Comparison of ENCODE assay signal across 14 cellular contexts in the genomic region with DNA sequence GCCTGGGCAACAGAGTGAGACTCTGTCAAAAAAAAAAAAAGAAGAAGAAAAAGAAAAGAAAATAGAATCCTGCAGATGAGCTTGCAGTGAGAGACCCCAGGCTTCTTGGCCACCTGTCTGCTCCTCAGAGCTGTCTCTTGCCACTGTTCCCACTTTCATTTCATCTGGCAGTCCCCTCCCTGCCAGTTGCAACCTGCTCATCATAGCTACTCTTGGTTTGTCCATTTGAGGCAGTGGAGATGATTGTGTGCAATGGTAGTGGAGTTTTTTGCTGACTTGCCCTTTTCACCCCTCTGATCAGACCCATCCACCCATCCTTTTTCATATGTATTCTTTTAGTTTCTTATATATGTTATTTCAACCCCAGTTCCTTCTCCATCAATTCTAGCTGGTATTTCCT. TPM values are rescaled to one million over a fixed set of nuclear protein-coding genes. Genes with fewer than 3 reads are reported as not detected.
DNase-seq lines count a peak whose midpoint lies in the region; ATAC-seq and TF ChIP-seq lines count a peak whose summit lies in the region.
"Had no signal": no experiment of that assay in that cellular context is flagged by ENCODE, and none has a peak within 500 bp of the region (broad histone marks: within the 10 kb centered on the region; RNA-seq: fewer than 3 reads in every experiment).

No MANE protein-coding gene starts in this region.

- H3K9me3 Mint-ChIP-seq in naive thymus-derived CD8-positive, alpha-beta T cell: peaks cover 0 to 31% (median 10%) of the 10 kb centered on the region in 9 donors

- peaks cover 1 to 11% (median 4%) of the 10 kb centered on the region in 5 donors for H3K27me3 Mint-ChIP-seq in naive thymus-derived CD8-positive, alpha-beta T cell

- peaks cover 0 to 22% (median 10%) of the 10 kb centered on the region in 3 donors for H3K36me3 Mint-ChIP-seq in naive thymus-derived CD8-positive, alpha-beta T cell

- intact Hi-C loops in uterus (cut with DNase I; ENCODE audit: low total_unique reads): no loop called here

- H3K27ac ChIP-seq in neutrophil: peak overlapping the region; percentile 41
- H3K27ac ChIP-seq in uterus: no peak overlapping the region
- H3K27ac ChIP-seq: colonic mucosa, gastrocnemius medialis, left lung, parathyroid adenoma had no signal

- ATAC-seq in GM19023 (IDR thresholded peaks at IDR 0.05; ENCODE audit: unreplicated experiment) (peak; percentile 46), GM21825 (IDR thresholded peaks at IDR 0.05; ENCODE audit: unreplicated experiment) (peak; percentile 47), HG03432 (IDR thresholded peaks at IDR 0.05; ENCODE audit: unreplicated experiment) (peak; percentile 64)
- ATAC-seq in naive thymus-derived CD8-positive, alpha-beta T cell: no peak
- ATAC-seq: gastrocnemius medialis, left lung had no signal

- H3K4me3 Mint-ChIP-seq in naive thymus-derived CD8-positive, alpha-beta T cell: no peak overlapping the region
- H3K4me3 Mint-ChIP-seq: activated naive CD4-positive, alpha-beta T cell treated with anti-CD3 and anti-CD28 coated beads for 36 hours had no signal

- no peak for TF ChIP-seq POLR2A in uterus (IDR thresholded peaks at IDR 0.05)

- DNase-seq in glomerular visceral epithelial cell (ENCODE audit: extremely low spot score): no peak
- no peak for DNase-seq in naive thymus-derived CD8-positive, alpha-beta T cell
- no peak for DNase-seq in uterus
- no peak for DNase-seq in central memory CD4-positive, alpha-beta T cell
- DNase-seq: activated naive CD4-positive, alpha-beta T cell treated with anti-CD3 and anti-CD28 coated beads for 36 hours; colonic mucosa; gastrocnemius medialis; left lung; stimulated activated CD4-positive, alpha-beta T cell treated with anti-CD3 and anti-CD28 coated beads, Interleukin-2, amount 100 ng/mL, for 24 hours had no signal

- no peaks in the 10 kb centered on the region for H3K9me3 ChIP-seq in neutrophil
- H3K9me3 ChIP-seq in uterus: no peaks in the 10 kb centered on the region
- H3K9me3 ChIP-seq: colonic mucosa, gastrocnemius medialis, left lung had no signal

- H3K4me1 ChIP-seq in neutrophil (ENCODE audit: control insufficient read depth in 1 of 2, insufficient read depth in 1 of 2, low read depth in 1 of 2, low read length in 1 of 2) (peaks cover 38 to 57% of the 10 kb centered on the region in 2 experiments), uterus (peaks cover 0 to 9% of the 10 kb centered on the region in 2 donors)
- H3K4me1 ChIP-seq: colonic mucosa had no signal

- TF ChIP-seq CTCF in neutrophil (IDR thresholded peaks at IDR 0.05) (no peak), uterus (IDR thresholded peaks at IDR 0.05) (no peak)

- no peaks in the 10 kb centered on the region for H3K36me3 ChIP-seq in neutrophil
- H3K36me3 ChIP-seq in uterus: no peaks in the 10 kb centered on the region
- H3K36me3 ChIP-seq: colonic mucosa, gastrocnemius medialis, left lung had no signal

- POLR2A ChIA-PET in naive thymus-derived CD8-positive, alpha-beta T cell (lab: Charles Lee): interaction anchor here (0.5 kb wide), 1 partner anchor 207 kb away, joined by 5 read pairs; no protein-coding TSS in a partner anchor

- H3K27me3 ChIP-seq in neutrophil (no peaks in the 10 kb centered on the region), uterus (no peaks in the 10 kb centered on the region)
- H3K27me3 ChIP-seq: colonic mucosa, gastrocnemius medialis, left lung had no signal

- peaks cover 0 to 24% (median 6%) of the 10 kb centered on the region in 4 donors for H3K4me1 Mint-ChIP-seq in naive thymus-derived CD8-positive, alpha-beta T cell

- H3K4me3 ChIP-seq in neutrophil (ENCODE audit: low read depth in 1 of 2, low read length in 1 of 2) (no peak overlapping the region), uterus (no peak overlapping the region)
- H3K4me3 ChIP-seq: colonic mucosa, gastrocnemius medialis, left lung had no signal

- H3K27ac Mint-ChIP-seq in naive thymus-derived CD8-positive, alpha-beta T cell: no peak overlapping the region
- H3K27ac Mint-ChIP-seq: activated naive CD4-positive, alpha-beta T cell treated with anti-CD3 and anti-CD28 coated beads for 36 hours had no signal

RNA-seq across cellular contexts. Expression of gene ANKRD33B, which starts 28.7 kb away (rescaled TPM):
- 1 to 10 TPM; 1.1 to 1.2 TPM for total RNA-seq in naive thymus-derived CD8-positive, alpha-beta T cell
- polyA plus RNA-seq in naive thymus-derived CD8-positive, alpha-beta T cell: under 1 TPM in 1 of 3 donors, not detected in 2; 0.06 TPM
- 10 to 100 TPM in 1 of 4 donors, 1 to 10 TPM in 3; 2.1 to 24.1 (median 7.6) TPM for total RNA-seq in uterus

Comparison
In these comparisons a context has a peak if more than half of its experiments do, and no peak if none do; other contexts are left out.
1. ATAC-seq: peak in GM19023 (single experiment), GM21825 (single experiment) and HG03432 (single experiment); none in naive thymus-derived CD8-positive, alpha-beta T cell (0 of 2).